ENCODE assay signal across 10 cellular contexts in genomic region chr3:10319804-10320203, GRCh38. TPM values are rescaled to one million over a fixed set of nuclear protein-coding genes. Genes with fewer than 3 reads are reported as not detected.
DNase-seq lines count a peak whose midpoint lies in the region; ATAC-seq, FAIRE-seq and TF ChIP-seq lines count a peak whose summit lies in the region.
"Had no signal": no experiment of that assay in that cellular context is flagged by ENCODE, and none has a peak within 500 bp of the region (broad histone marks: within the 10 kb centered on the region; RNA-seq: fewer than 3 reads in every experiment).

No MANE protein-coding gene starts in this region.

- no peaks in the 10 kb centered on the region for H3K9me3 ChIP-seq in KOPT-K1 (ENCODE audit: insufficient read depth, low read length, poor library complexity, severe bottlenecking)

- peaks cover 19 to 34% (median 22%) of the 10 kb centered on the region in 3 donors for H3K4me1 Mint-ChIP-seq in naive B cell

- peak overlapping the region; percentile 85 to 96 (median 93) for H3K4me3 Mint-ChIP-seq in naive B cell

- H3K36me3 ChIP-seq in KOPT-K1 (ENCODE audit: insufficient read depth, low read length): peaks cover 46% of the 10 kb centered on the region

- POLR2A ChIA-PET in AG04449 (lab: Yijun Ruan, JAX): interaction anchor here (0.6 to 1.1 kb wide), 2 partner anchors 8 to 59 kb away, joined by 3 to 4 read pairs; no protein-coding TSS in a partner anchor

- no peak for DNase-seq in AG04449 (ENCODE audit: low read depth, low spot score)
- no peak for DNase-seq in coronary artery (ENCODE audit: low spot score)
- no peak for DNase-seq in naive B cell
- no peak for DNase-seq in HTR-8/SVneo (ENCODE audit: insufficient read length, low spot score)
- no peak for DNase-seq in SHP77 treated with DMSO at 0.1 percent for 48 hours (lab: John Stamatoyannopoulos, UW)
- no peak for DNase-seq in NCI-H345 (lab: John Stamatoyannopoulos, UW)
- DNase-seq: cortex of kidney, NCI-H1092 treated with DMSO at 0.1 percent for 48 hours had no signal

- H3K27ac ChIP-seq in KOPT-K1 (ENCODE audit: low read depth, low read length, poor library complexity, severe bottlenecking): peak overlapping the region; percentile 68
- H3K27ac ChIP-seq in coronary artery: no peak overlapping the region

- CTCF ChIA-PET in AG04449 (lab: Yijun Ruan, JAX): interaction anchor here (1.8 kb wide), 1 partner anchor 25 kb away, joined by 6 read pairs; no protein-coding TSS in a partner anchor

- H3K27ac Mint-ChIP-seq in naive B cell: peak overlapping the region in 3 of 6 donors; percentile 73 to 92 (median 88)

- ATAC-seq in naive B cell (ENCODE audit: low read depth in 2 of 2) (no peak), GM18502 (IDR thresholded peaks at IDR 0.05; ENCODE audit: poor library complexity, unreplicated experiment) (no peak)

- FAIRE-seq in HTR-8/SVneo (lab: Jason Lieb, UNC): no peak

- H3K4me3 ChIP-seq in AG04449 (ENCODE audit: low read depth, low read length) (peak overlapping the region; percentile 92), coronary artery (peak overlapping the region; percentile 95)

- H3K9me3 Mint-ChIP-seq in naive B cell: no peaks in the 10 kb centered on the region

- peaks cover 0 to 6% (median 0%) of the 10 kb centered on the region in 3 donors for H3K27me3 Mint-ChIP-seq in naive B cell

- TF ChIP-seq CTCF in AG04449 (IDR thresholded peaks at IDR 0.05; ENCODE audit: insufficient read depth, low read length, missing control alignments) (no peak), coronary artery (IDR thresholded peaks at IDR 0.05) (no peak)

- H3K36me3 Mint-ChIP-seq in naive B cell: no peaks in the 10 kb centered on the region

RNA-seq across cellular contexts. Expression of gene SEC13, which starts 1.1 kb away (rescaled TPM):
- 100 to 1,000 TPM; 102 to 147 (median 130) TPM for polyA plus RNA-seq in naive B cell (ENCODE audit: low read depth in 6 of 6)

RNA-seq across cellular contexts. Expression of gene GHRL, which starts 27.1 kb away (rescaled TPM):
- 1 to 10 TPM in 5 of 6 donors, not detected in 1; 1.8 to 4.9 (median 3.0) TPM for polyA plus RNA-seq in naive B cell (ENCODE audit: low read depth in 6 of 6)
